In the genomic region with DNA sequence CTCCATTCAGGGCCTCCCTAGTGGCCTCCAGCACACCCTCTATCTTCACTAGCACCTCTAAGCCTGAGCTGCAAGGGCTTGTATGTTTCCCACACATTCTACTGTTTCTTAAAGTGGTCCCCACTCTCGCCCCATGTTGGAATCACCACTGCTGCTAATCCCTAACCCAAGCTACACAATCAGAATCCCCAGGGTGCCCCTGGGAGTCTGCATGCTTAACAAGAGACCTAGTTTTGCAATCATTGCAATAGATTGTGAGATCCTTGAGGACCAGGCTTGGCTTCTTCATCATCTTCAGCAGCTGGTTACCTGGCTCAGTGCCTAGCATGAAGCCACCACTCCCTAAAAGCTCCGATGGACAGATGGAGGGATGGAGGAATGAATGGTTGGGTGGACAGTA, we compare ENCODE assay signal across 23 cellular contexts.
"Had no signal": no experiment of that assay in that cellular context is flagged by ENCODE, and none has a peak within 500 bp of the region (broad histone marks: within the 10 kb centered on the region; RNA-seq: fewer than 3 reads in every experiment).

No MANE protein-coding gene starts in this region.

- H3K4me1 Mint-ChIP-seq: central memory CD8-positive, alpha-beta T cell; memory B cell; stimulated activated naive B cell treated with anti-CD40 and anti-IgM and Interleukin-4, amounts not matched to agents 10 μg/mL and 1 μg/mL and 100 μg/mL, for 72 hours had no signal

- H3K9me3 Mint-ChIP-seq: activated T-cell treated with anti-CD3 and anti-CD28 coated beads, Interleukin-2, amount 50 U/mL, for 72 hours; central memory CD8-positive, alpha-beta T cell; memory B cell; stimulated activated naive B cell treated with anti-CD40 and anti-IgM and Interleukin-4, amounts not matched to agents 10 μg/mL and 1 μg/mL and 100 μg/mL, for 72 hours had no signal

- H3K27ac Mint-ChIP-seq: activated T-cell treated with anti-CD3 and anti-CD28 coated beads, Interleukin-2, amount 50 U/mL, for 72 hours; memory B cell; neural progenitor cell; stimulated activated naive B cell treated with anti-CD40 and anti-IgM and Interleukin-4, amounts not matched to agents 10 μg/mL and 1 μg/mL and 100 μg/mL, for 72 hours had no signal

- ATAC-seq: activated T-cell treated with anti-CD3 and anti-CD28 coated beads, Interleukin-2, amount 50 U/mL, for 72 hours; body of pancreas; gastrocnemius medialis; mucosa of descending colon; naive thymus-derived CD4-positive, alpha-beta T cell had no signal

- DNase-seq: activated CD4-positive, alpha-beta T cell treated with anti-CD3 and anti-CD28 coated beads for 1 hour; activated effector memory CD4-positive, alpha-beta T cell treated with anti-CD3 and anti-CD28 coated beads, Interleukin-2, amount 50 U/mL, for 16 hours; activated naive CD4-positive, alpha-beta T cell treated with anti-CD3 and anti-CD28 coated beads, Interleukin-2, amount 50 U/mL, for 16 hours; activated T-cell treated with anti-CD3 and anti-CD28 coated beads, Interleukin-2, amount 50 U/mL, for 72 hours; amygdala; body of pancreas; cortex of kidney; esophagus squamous epithelium; kidney; mucosa of descending colon; naive thymus-derived CD4-positive, alpha-beta T cell; ovary; sigmoid colon; spleen; stimulated activated CD4-positive, alpha-beta T cell treated with anti-CD3 and anti-CD28 coated beads, Interleukin-4, amount 100 ng/mL, for 4 hours; stimulated activated naive B cell treated with anti-CD40 and anti-IgM and Interleukin-4, amounts not matched to agents 10 μg/mL and 1 μg/mL and 100 μg/mL, for 72 hours; WERI-Rb-1 had no signal

- H3K4me1 ChIP-seq: body of pancreas, gastrocnemius medialis, sigmoid colon had no signal

- H3K36me3 Mint-ChIP-seq: memory B cell; naive thymus-derived CD4-positive, alpha-beta T cell; neural progenitor cell; stimulated activated naive B cell treated with anti-CD40 and anti-IgM and Interleukin-4, amounts not matched to agents 10 μg/mL and 1 μg/mL and 100 μg/mL, for 72 hours had no signal

- H3K27me3 ChIP-seq: body of pancreas, esophagus squamous epithelium, gastrocnemius medialis, heart left ventricle, neural progenitor cell, ovary, sigmoid colon, spleen had no signal

- H3K27ac ChIP-seq: body of pancreas, esophagus squamous epithelium, gastrocnemius medialis, heart left ventricle, neural progenitor cell, ovary, sigmoid colon, SK-N-MC, spleen, WERI-Rb-1 had no signal

- H3K4me3 ChIP-seq: body of pancreas, esophagus squamous epithelium, gastrocnemius medialis, heart left ventricle, mucosa of descending colon, neural progenitor cell, ovary, sigmoid colon, SK-N-MC, spleen had no signal

- H3K36me3 ChIP-seq: gastrocnemius medialis, neural progenitor cell, ovary, WERI-Rb-1 had no signal

- H3K27me3 Mint-ChIP-seq: central memory CD8-positive, alpha-beta T cell had no signal

- H3K9me3 ChIP-seq: body of pancreas, esophagus squamous epithelium, gastrocnemius medialis, heart left ventricle, mucosa of descending colon, ovary, sigmoid colon, spleen had no signal

- H3K4me3 Mint-ChIP-seq: activated T-cell treated with anti-CD3 and anti-CD28 coated beads, Interleukin-2, amount 50 U/mL, for 72 hours; central memory CD8-positive, alpha-beta T cell; memory B cell; naive thymus-derived CD4-positive, alpha-beta T cell; neural progenitor cell; stimulated activated naive B cell treated with anti-CD40 and anti-IgM and Interleukin-4, amounts not matched to agents 10 μg/mL and 1 μg/mL and 100 μg/mL, for 72 hours had no signal
